Comparison of ENCODE assay signal across 19 cellular contexts in the genomic region with DNA sequence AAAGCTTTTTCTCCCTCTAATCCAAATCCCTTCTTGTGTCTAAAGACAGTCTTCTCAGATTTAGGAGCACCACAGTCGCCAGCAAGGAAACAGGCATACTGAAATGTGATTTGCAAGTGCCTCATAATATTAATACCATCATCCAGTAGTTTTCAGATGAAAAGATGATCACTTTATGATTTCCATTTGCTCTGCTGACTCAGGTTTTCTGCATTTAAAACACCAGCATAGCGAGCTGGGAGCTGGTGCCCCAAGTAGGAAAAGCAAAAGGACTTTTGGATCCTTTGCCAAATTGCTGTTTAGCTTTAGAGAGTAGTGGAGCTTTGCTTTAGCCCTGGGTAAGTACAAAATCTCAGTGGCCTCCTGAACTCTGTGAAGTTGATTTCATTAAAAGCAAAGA.
DNase-seq lines count a peak whose midpoint lies in the region; ATAC-seq and TF ChIP-seq lines count a peak whose summit lies in the region.
"Had no signal": no experiment of that assay in that cellular context is flagged by ENCODE, and none has a peak within 500 bp of the region (broad histone marks: within the 10 kb centered on the region; RNA-seq: fewer than 3 reads in every experiment).

No MANE protein-coding gene starts in this region.

- DNase-seq in esophagus squamous epithelium (lab: John Stamatoyannopoulos, UW) (no peak), GM03348 (ENCODE audit: low spot score) (no peak), islet precursor cell (no peak)
- DNase-seq: AML-193, DMS79, MM.1S, NCI-H1092, NCI-H1436 treated with DMSO at 0.1 percent for 48 hours, NCI-H2029, NCI-H2171 treated with DMSO at 0.1 percent for 48 hours, NCI-H446, NCI-H526 treated with DMSO at 0.1 percent for 48 hours, Peyer's patch had no signal

- WGBS in esophagus squamous epithelium, 2 donors: 52 to 74% methylated on average over 2 of the region's 2 CpGs

- H3K4me1 ChIP-seq in esophagus squamous epithelium (peaks cover 48 to 99% (median 67%) of the 10 kb centered on the region in 3 donors), parathyroid adenoma (peaks cover 48% of the 10 kb centered on the region)
- H3K4me1 ChIP-seq: Peyer's patch had no signal

- H3K4me2 ChIP-seq in parathyroid adenoma (ENCODE audit: low read length): no peak overlapping the region

- ATAC-seq in HG03342 (IDR thresholded peaks at IDR 0.05; ENCODE audit: unreplicated experiment) (no peak), GM21381 (IDR thresholded peaks at IDR 0.05; ENCODE audit: unreplicated experiment) (no peak)

- no peak for TF ChIP-seq CTCF in VCaP (conservative IDR thresholded peaks at IDR 0.05)
- no peak for TF ChIP-seq CTCF in esophagus squamous epithelium (IDR thresholded peaks at IDR 0.05)
- TF ChIP-seq CTCF in parathyroid adenoma (IDR thresholded peaks at IDR 0.05): no peak

- peak overlapping the region; percentile 26 for H2AFZ ChIP-seq in parathyroid adenoma

- no peak overlapping the region for H3K9ac ChIP-seq in parathyroid adenoma

- H3K9me3 ChIP-seq in esophagus squamous epithelium (no peaks in the 10 kb centered on the region), parathyroid adenoma (ENCODE audit: control insufficient read depth, low read length) (no peaks in the 10 kb centered on the region)
- H3K9me3 ChIP-seq: Peyer's patch had no signal

- H3K27me3 ChIP-seq in esophagus squamous epithelium: no peaks in the 10 kb centered on the region
- H3K27me3 ChIP-seq in parathyroid adenoma (ENCODE audit: control insufficient read depth, insufficient read depth, low read length): no peaks in the 10 kb centered on the region
- H3K27me3 ChIP-seq: Peyer's patch had no signal

- intact Hi-C loops in esophagus squamous epithelium (cut with DNase I): loop anchor here (10.0 kb wide), 1 partner anchor 70 kb away; no protein-coding TSS in a partner anchor

- no peak overlapping the region for H3K4me3 ChIP-seq in esophagus squamous epithelium
- H3K4me3 ChIP-seq in parathyroid adenoma (ENCODE audit: low read depth, low read length): no peak overlapping the region
- H3K4me3 ChIP-seq: Peyer's patch had no signal

- peak overlapping the region; percentile 27 for H3K27ac ChIP-seq in VCaP
- peak overlapping the region; percentile 28 to 93 (median 84) for H3K27ac ChIP-seq in esophagus squamous epithelium
- H3K27ac ChIP-seq in parathyroid adenoma: peak overlapping the region; percentile 85
- H3K27ac ChIP-seq: C4-2B, HL-60, Peyer's patch had no signal

- H3K79me2 ChIP-seq in parathyroid adenoma: peaks cover 6% of the 10 kb centered on the region

- no peak for TF ChIP-seq POLR2A in esophagus squamous epithelium (IDR thresholded peaks at IDR 0.05)

- no peaks in the 10 kb centered on the region for H3K36me3 ChIP-seq in esophagus squamous epithelium
- no peaks in the 10 kb centered on the region for H3K36me3 ChIP-seq in parathyroid adenoma (ENCODE audit: control insufficient read depth, insufficient read depth, low read length)
- H3K36me3 ChIP-seq: Peyer's patch had no signal

Comparison
In these comparisons a context has a peak if more than half of its experiments do, and no peak if none do; other contexts are left out.
1. H3K27ac ChIP-seq: peak in every context shown above with its lines; median percentile 85 in parathyroid adenoma; 84 in esophagus squamous epithelium; 27 in VCaP.